Comparison of ENCODE assay signal across 22 cellular contexts in the genomic region with DNA sequence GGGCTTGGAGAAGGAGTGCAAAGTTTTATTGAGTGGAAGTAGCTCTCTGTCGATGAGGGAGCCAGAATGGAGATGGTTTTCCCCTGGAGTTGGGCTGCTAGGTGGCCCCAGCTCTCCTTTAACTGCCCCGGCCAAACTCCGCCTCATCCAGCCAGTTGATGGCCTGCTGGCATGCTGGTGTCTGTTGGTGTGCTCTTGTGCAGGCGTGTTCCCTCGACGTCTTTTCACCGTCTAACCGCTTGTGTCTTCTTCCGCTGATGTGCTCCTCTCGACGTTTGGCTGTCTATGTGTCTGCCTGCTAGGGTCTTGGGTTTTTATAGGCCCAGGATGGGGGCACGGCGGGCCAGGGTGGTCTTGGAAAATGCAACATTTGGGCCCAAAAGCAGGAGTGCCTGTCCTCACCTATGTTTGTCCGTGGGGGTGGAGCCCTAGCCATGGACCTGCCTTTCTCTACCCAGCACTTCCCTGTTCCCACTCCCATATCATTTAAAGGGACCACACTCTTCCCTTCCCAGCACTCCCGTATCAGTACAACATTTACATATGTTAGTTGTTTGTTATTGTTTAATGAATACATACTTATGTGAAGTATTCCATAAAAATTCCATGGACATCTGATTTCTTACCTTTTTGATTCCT.
DNase-seq lines count a peak whose midpoint lies in the region; ATAC-seq and TF ChIP-seq lines count a peak whose summit lies in the region.
"Had no signal": no experiment of that assay in that cellular context is flagged by ENCODE, and none has a peak within 500 bp of the region (broad histone marks: within the 10 kb centered on the region; RNA-seq: fewer than 3 reads in every experiment).

No MANE protein-coding gene starts in this region.

- H2AFZ ChIP-seq in neural progenitor cell (replicated peaks) = no peak overlapping the region

- H3K27me3 Mint-ChIP-seq in activated naive CD4-positive, alpha-beta T cell treated with anti-CD3 and anti-CD28 coated beads for 36 hours (ENCODE audit: low read depth) = no peaks in the 10 kb centered on the region
- H3K27me3 Mint-ChIP-seq in T-helper 17 cell = no peaks in the 10 kb centered on the region
- no peaks in the 10 kb centered on the region for H3K27me3 Mint-ChIP-seq in effector memory CD8-positive, alpha-beta T cell
- H3K27me3 Mint-ChIP-seq in neural progenitor cell (ENCODE audit: insufficient read depth, low read depth) = peaks cover 2% of the 10 kb centered on the region
- H3K27me3 Mint-ChIP-seq: progenitor cell of endocrine pancreas had no signal

- peaks cover 10% of the 10 kb centered on the region for H3K79me2 ChIP-seq in neural progenitor cell (ENCODE audit: low read depth)

- no peak for TF ChIP-seq CTCF in neural progenitor cell (IDR thresholded peaks at IDR 0.05)

- CTCF ChIA-PET in activated naive CD4-positive, alpha-beta T cell treated with anti-CD3 and anti-CD28 coated beads for 36 hours (lab: Charles Lee) = interaction anchor here (1.7 kb wide), 1 partner anchor 20 kb away, joined by 5 read pairs; no protein-coding TSS in a partner anchor

- H3K4me1 Mint-ChIP-seq in activated naive CD4-positive, alpha-beta T cell treated with anti-CD3 and anti-CD28 coated beads for 36 hours (ENCODE audit: low read depth) = peaks cover 77% of the 10 kb centered on the region
- H3K4me1 Mint-ChIP-seq in T-helper 17 cell = peaks cover 54% of the 10 kb centered on the region
- H3K4me1 Mint-ChIP-seq in effector memory CD8-positive, alpha-beta T cell (ENCODE audit: low read depth in 2 of 2) = peaks cover 51 to 63% of the 10 kb centered on the region in 2 donors
- H3K4me1 Mint-ChIP-seq in neural progenitor cell = no peaks in the 10 kb centered on the region

- H3K27ac ChIP-seq in neural progenitor cell = no peak overlapping the region
- H3K27ac ChIP-seq: dorsolateral prefrontal cortex, epithelial cell of prostate, tibial nerve had no signal

- no peaks in the 10 kb centered on the region for H3F3A ChIP-seq in neural progenitor cell (ENCODE audit: low read depth)

- DNase-seq in activated naive CD4-positive, alpha-beta T cell treated with anti-CD3 and anti-CD28 coated beads for 36 hours = no peak
- no peak for DNase-seq in activated naive CD4-positive, alpha-beta T cell treated with anti-CD3 and anti-CD28 coated beads, Interleukin-2, amount 50 U/mL, for 16 hours
- DNase-seq in T-helper 17 cell (no peak), neural progenitor cell (ENCODE audit: low spot score) (no peak), G401 (ENCODE audit: low spot score) (no peak), DMS53 treated with DMSO at 0.1 percent for 48 hours (lab: John Stamatoyannopoulos, UW; ENCODE audit: unreplicated experiment) (no peak), germinal center (ENCODE audit: low spot score) (no peak)
- DNase-seq in effector memory CD8-positive, alpha-beta T cell = no peak
- DNase-seq: activated CD4-positive, alpha-beta T cell treated with anti-CD3 and anti-CD28 coated beads, Interleukin-2, amount 50 U/mL, for 48 hours; anterior cingulate cortex; caudate nucleus; dorsolateral prefrontal cortex; foreskin fibroblast; H7; MM.1S; NCI-H1436; NCI-H526 treated with DMSO at 0.1 percent for 48 hours; stimulated activated CD4-positive, alpha-beta T cell treated with anti-CD3 and anti-CD28 coated beads, Interleukin-1b, Interleukin-23, amount 100 ng/mL, for 48 hours; stimulated activated naive CD4-positive, alpha-beta T cell treated with Interleukin-2 at 50 U/mL for 16 hours had no signal

- peaks cover 48% of the 10 kb centered on the region for H3K36me3 Mint-ChIP-seq in activated naive CD4-positive, alpha-beta T cell treated with anti-CD3 and anti-CD28 coated beads for 36 hours (ENCODE audit: low read depth)
- peaks cover 17% of the 10 kb centered on the region for H3K36me3 Mint-ChIP-seq in T-helper 17 cell (ENCODE audit: low read depth)
- H3K36me3 Mint-ChIP-seq in effector memory CD8-positive, alpha-beta T cell (ENCODE audit: insufficient read depth) = peaks cover 74% of the 10 kb centered on the region
- H3K36me3 Mint-ChIP-seq in neural progenitor cell = peaks cover 29% of the 10 kb centered on the region

- peak overlapping the region; percentile 71 for H3K27ac Mint-ChIP-seq in activated naive CD4-positive, alpha-beta T cell treated with anti-CD3 and anti-CD28 coated beads for 36 hours
- peak overlapping the region; percentile 96 for H3K27ac Mint-ChIP-seq in T-helper 17 cell
- peak overlapping the region; percentile 81 to 85 for H3K27ac Mint-ChIP-seq in effector memory CD8-positive, alpha-beta T cell
- H3K27ac Mint-ChIP-seq in neural progenitor cell = peak overlapping the region; percentile 15
- H3K27ac Mint-ChIP-seq: progenitor cell of endocrine pancreas had no signal

- H3K36me3 ChIP-seq in neural progenitor cell = no peaks in the 10 kb centered on the region

- H4K20me1 ChIP-seq in neural progenitor cell (ENCODE audit: low read depth) = no peaks in the 10 kb centered on the region

- H3K4me2 ChIP-seq in neural progenitor cell = no peak overlapping the region

- no peaks in the 10 kb centered on the region for H3K4me1 ChIP-seq in neural progenitor cell
- H3K4me1 ChIP-seq: tibial nerve had no signal

- in situ Hi-C loops in G401 (cut with HindIII; ENCODE audit: low sequenced_read_pairs) = no loop called here

- H3K4me3 Mint-ChIP-seq in activated naive CD4-positive, alpha-beta T cell treated with anti-CD3 and anti-CD28 coated beads for 36 hours = no peak overlapping the region
- H3K4me3 Mint-ChIP-seq in T-helper 17 cell (no peak overlapping the region), neural progenitor cell (no peak overlapping the region)
- H3K4me3 Mint-ChIP-seq in effector memory CD8-positive, alpha-beta T cell = peak overlapping the region in 1 of 2 donors; percentile 30

- intact Hi-C loops in activated naive CD4-positive, alpha-beta T cell treated with anti-CD3 and anti-CD28 coated beads for 36 hours (cut with micrococcal nuclease) = no loop called here

- H3K9me3 Mint-ChIP-seq in activated naive CD4-positive, alpha-beta T cell treated with anti-CD3 and anti-CD28 coated beads for 36 hours = no peaks in the 10 kb centered on the region
- no peaks in the 10 kb centered on the region for H3K9me3 Mint-ChIP-seq in effector memory CD8-positive, alpha-beta T cell
- peaks cover 3% of the 10 kb centered on the region for H3K9me3 Mint-ChIP-seq in neural progenitor cell

- H3K4me3 ChIP-seq in neural progenitor cell = no peak overlapping the region
- H3K4me3 ChIP-seq: dorsolateral prefrontal cortex, tibial nerve had no signal

- no peaks in the 10 kb centered on the region for H3K27me3 ChIP-seq in neural progenitor cell
- H3K27me3 ChIP-seq: dorsolateral prefrontal cortex, tibial nerve had no signal

- ATAC-seq in T-helper 17 cell = no peak
- no peak for ATAC-seq in effector memory CD8-positive, alpha-beta T cell (replicated peaks)

- H3K9me3 ChIP-seq in T-helper 17 cell (ENCODE audit: control insufficient read depth, low read length, poor library complexity, severe bottlenecking) = no peaks in the 10 kb centered on the region
- no peaks in the 10 kb centered on the region for H3K9me3 ChIP-seq in neural progenitor cell (ENCODE audit: low read depth)
- H3K9me3 ChIP-seq: tibial nerve had no signal

- H3K9ac ChIP-seq in neural progenitor cell = no peak overlapping the region

Comparison
In these comparisons a context has a peak if more than half of its experiments do, and no peak if none do; other contexts are left out.
1. H3K27ac Mint-ChIP-seq: peak in every context shown above with its lines; median percentile 96 in T-helper 17 cell; 83 in effector memory CD8-positive, alpha-beta T cell; 71 in activated naive CD4-positive, alpha-beta T cell treated with anti-CD3 and anti-CD28 coated beads for 36 hours; 15 in neural progenitor cell.